In genomic region chr6:132392792-132393191, GRCh38 we compare ENCODE assay signal across 10 cellular contexts. TPM values are rescaled to one million over a fixed set of nuclear protein-coding genes. Genes with fewer than 3 reads are reported as not detected.
DNase-seq lines count a peak whose midpoint lies in the region; ATAC-seq, FAIRE-seq and TF ChIP-seq lines count a peak whose summit lies in the region.
"Had no signal": no experiment of that assay in that cellular context is flagged by ENCODE, and none has a peak within 500 bp of the region (broad histone marks: within the 10 kb centered on the region; RNA-seq: fewer than 3 reads in every experiment).

No MANE protein-coding gene starts in this region.

- H3K27me3 ChIP-seq in bronchial epithelial cell (ENCODE audit: control insufficient read depth, insufficient read depth, low read length): no peaks in the 10 kb centered on the region
- H3K27me3 ChIP-seq: ovary had no signal

- H3K4me3 ChIP-seq in LNCaP clone FGC (ENCODE audit: low read depth, low read length) (no peak overlapping the region), bronchial epithelial cell (ENCODE audit: low read depth, low read length) (no peak overlapping the region)
- H3K4me3 ChIP-seq: ovary had no signal

- peaks cover 11% of the 10 kb centered on the region for H3K4me1 Mint-ChIP-seq in memory B cell
- H3K4me1 Mint-ChIP-seq in activated CD4-positive, alpha-beta T cell treated with anti-CD3 and anti-CD28 coated beads, Interleukin-2, amount 10 ng/mL, durations not matched to agents 24 days and 14 days: no peaks in the 10 kb centered on the region
- H3K4me1 Mint-ChIP-seq: activated naive CD4-positive, alpha-beta T cell treated with anti-CD3 and anti-CD28 coated beads, Interleukin-2, amount 50 U/mL, for 24 hours had no signal

- intact Hi-C loops in activated CD4-positive, alpha-beta T cell treated with anti-CD3 and anti-CD28 coated beads, Interleukin-2, amount 10 ng/mL, durations not matched to agents 24 days and 14 days (cut with micrococcal nuclease): no loop called here

- no peaks in the 10 kb centered on the region for H3K36me3 ChIP-seq in bronchial epithelial cell (ENCODE audit: control insufficient read depth, insufficient read depth, low read length)
- H3K36me3 ChIP-seq: ovary had no signal

- DNase-seq in DMS53 (lab: John Stamatoyannopoulos, UW) (peak; percentile 55), LNCaP clone FGC (ENCODE audit: low read depth) (no peak), bronchial epithelial cell (ENCODE audit: low read depth) (peak; percentile 47), memory B cell (ENCODE audit: low spot score in 2 of 2) (peak in 1 of 2 donors; percentile 41), NCI-H446 treated with DMSO at 0.1 percent for 48 hours (lab: John Stamatoyannopoulos, UW) (no peak), NCI-H2171 (lab: John Stamatoyannopoulos, UW) (no peak)
- DNase-seq in activated CD4-positive, alpha-beta T cell treated with anti-CD3 and anti-CD28 coated beads, Interleukin-2, amount 10 ng/mL, durations not matched to agents 24 days and 14 days: no peak
- DNase-seq: ovary had no signal

- ATAC-seq in memory B cell (ENCODE audit: low read depth) (peak; percentile 68), HG03196 (IDR thresholded peaks at IDR 0.05; ENCODE audit: unreplicated experiment) (no peak)

- peak overlapping the region; percentile 20 for H3K27ac Mint-ChIP-seq in memory B cell
- H3K27ac Mint-ChIP-seq in activated CD4-positive, alpha-beta T cell treated with anti-CD3 and anti-CD28 coated beads, Interleukin-2, amount 10 ng/mL, durations not matched to agents 24 days and 14 days: no peak overlapping the region
- H3K27ac Mint-ChIP-seq: activated naive CD4-positive, alpha-beta T cell treated with anti-CD3 and anti-CD28 coated beads, Interleukin-2, amount 50 U/mL, for 24 hours had no signal

- H3K27me3 Mint-ChIP-seq in memory B cell: no peaks in the 10 kb centered on the region
- peaks cover 39% of the 10 kb centered on the region for H3K27me3 Mint-ChIP-seq in activated CD4-positive, alpha-beta T cell treated with anti-CD3 and anti-CD28 coated beads, Interleukin-2, amount 10 ng/mL, durations not matched to agents 24 days and 14 days

- no peak overlapping the region for H3K4me3 Mint-ChIP-seq in memory B cell
- H3K4me3 Mint-ChIP-seq in activated CD4-positive, alpha-beta T cell treated with anti-CD3 and anti-CD28 coated beads, Interleukin-2, amount 10 ng/mL, durations not matched to agents 24 days and 14 days: no peak overlapping the region
- H3K4me3 Mint-ChIP-seq: activated naive CD4-positive, alpha-beta T cell treated with anti-CD3 and anti-CD28 coated beads, Interleukin-2, amount 50 U/mL, for 24 hours had no signal

- peaks cover 2% of the 10 kb centered on the region for H3K36me3 Mint-ChIP-seq in memory B cell
- no peaks in the 10 kb centered on the region for H3K36me3 Mint-ChIP-seq in activated CD4-positive, alpha-beta T cell treated with anti-CD3 and anti-CD28 coated beads, Interleukin-2, amount 10 ng/mL, durations not matched to agents 24 days and 14 days (ENCODE audit: low read depth)
- H3K36me3 Mint-ChIP-seq: activated naive CD4-positive, alpha-beta T cell treated with anti-CD3 and anti-CD28 coated beads, Interleukin-2, amount 50 U/mL, for 24 hours had no signal

- peak; percentile 33; the same call in 1 of the 2 replicates for TF ChIP-seq CTCF in LNCaP clone FGC (IDR thresholded peaks at IDR 0.05; ENCODE audit: control insufficient read depth, extremely low read depth, insufficient read depth)
- peak; percentile 36 for TF ChIP-seq CTCF in bronchial epithelial cell (IDR thresholded peaks at IDR 0.05; ENCODE audit: insufficient read depth, low read length, severe bottlenecking)

- FAIRE-seq in bronchial epithelial cell (lab: Jason Lieb, UNC): no peak

- peaks cover 12% of the 10 kb centered on the region for H3K9me3 Mint-ChIP-seq in memory B cell
- peaks cover 10% of the 10 kb centered on the region for H3K9me3 Mint-ChIP-seq in activated CD4-positive, alpha-beta T cell treated with anti-CD3 and anti-CD28 coated beads, Interleukin-2, amount 10 ng/mL, durations not matched to agents 24 days and 14 days

RNA-seq across cellular contexts. Expression of gene MOXD1, which starts 8.5 kb away (rescaled TPM):
- total RNA-seq in bronchial epithelial cell: 0.13 and 1.6 TPM in 2 replicates
- total RNA-seq in activated CD4-positive, alpha-beta T cell treated with anti-CD3 and anti-CD28 coated beads, Interleukin-2, amount 10 ng/mL, durations not matched to agents 24 days and 14 days: 0.12 TPM in 1 of 2 replicates, not detected in the other

Comparison
In these comparisons a context has a peak if more than half of its experiments do, and no peak if none do; other contexts are left out.
1. DNase-seq: peak in DMS53 (single experiment) and bronchial epithelial cell (single experiment); none in LNCaP clone FGC (single experiment), activated CD4-positive, alpha-beta T cell treated with anti-CD3 and anti-CD28 coated beads, Interleukin-2, amount 10 ng/mL, durations not matched to agents 24 days and 14 days (single experiment), NCI-H446 treated with DMSO at 0.1 percent for 48 hours (single experiment) and NCI-H2171 (single experiment).